In the genomic region with DNA sequence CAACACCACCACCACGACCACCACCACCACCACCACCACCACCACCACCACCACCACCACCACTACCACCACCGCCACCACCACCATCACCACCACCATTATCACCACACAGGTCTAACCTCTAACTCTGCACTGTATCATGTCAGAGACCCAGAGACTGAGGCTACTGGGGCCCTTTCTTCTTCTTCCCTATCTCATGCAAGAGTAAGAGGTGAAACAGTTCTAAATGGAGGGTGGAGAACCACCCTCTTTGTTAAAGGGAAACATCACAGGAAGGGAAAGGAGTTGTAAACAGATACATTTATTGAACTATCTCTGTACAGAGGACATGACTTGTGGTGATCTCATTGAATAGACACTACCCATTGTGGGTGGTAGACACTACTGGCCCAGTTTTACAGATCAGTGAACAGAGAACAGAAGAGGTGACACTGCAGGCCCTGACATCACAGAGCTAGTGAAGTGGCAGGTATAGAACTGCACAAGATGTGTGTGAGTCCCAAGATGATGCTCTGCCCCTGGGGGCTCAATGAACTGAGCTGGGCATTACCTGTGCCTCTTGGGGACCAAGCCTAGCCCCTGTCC, we compare ENCODE assay signal across 1 cellular context.
TF ChIP-seq lines count a peak whose summit lies in the region.

No MANE protein-coding gene starts in this region.

TF ChIP-seq in WTC11, 78 proteins besides CTCF, POLR2A, EP300 and RAD21 (continued from another document):
- TF ChIP-seq, protein P1, sequence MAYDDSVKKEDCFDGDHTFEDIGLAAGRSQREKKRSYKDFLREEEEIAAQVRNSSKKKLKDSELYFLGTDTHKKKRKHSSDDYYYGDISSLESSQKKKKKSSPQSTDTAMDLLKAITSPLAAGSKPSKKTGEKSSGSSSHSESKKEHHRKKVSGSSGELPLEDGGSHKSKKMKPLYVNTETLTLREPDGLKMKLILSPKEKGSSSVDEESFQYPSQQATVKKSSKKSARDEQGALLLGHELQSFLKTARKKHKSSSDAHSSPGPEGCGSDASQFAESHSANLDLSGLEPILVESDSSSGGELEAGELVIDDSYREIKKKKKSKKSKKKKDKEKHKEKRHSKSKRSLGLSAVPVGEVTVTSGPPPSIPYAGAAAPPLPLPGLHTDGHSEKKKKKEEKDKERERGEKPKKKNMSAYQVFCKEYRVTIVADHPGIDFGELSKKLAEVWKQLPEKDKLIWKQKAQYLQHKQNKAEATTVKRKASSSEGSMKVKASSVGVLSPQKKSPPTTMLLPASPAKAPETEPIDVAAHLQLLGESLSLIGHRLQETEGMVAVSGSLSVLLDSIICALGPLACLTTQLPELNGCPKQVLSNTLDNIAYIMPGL (CRISPR knock-in tag; IDR thresholded peaks at IDR 0.05): no peak
- no peak for TF ChIP-seq ETV6 (CRISPR knock-in tag; IDR thresholded peaks at IDR 0.05)
- no peak for TF ChIP-seq NR2C2 (CRISPR knock-in tag; IDR thresholded peaks at IDR 0.05)
- no peak for TF ChIP-seq KAT7 (CRISPR knock-in tag; IDR thresholded peaks at IDR 0.05; ENCODE audit: borderline replicate concordance)
- TF ChIP-seq TEAD4 (CRISPR knock-in tag; IDR thresholded peaks at IDR 0.05): no peak
- TF ChIP-seq, protein P2, sequence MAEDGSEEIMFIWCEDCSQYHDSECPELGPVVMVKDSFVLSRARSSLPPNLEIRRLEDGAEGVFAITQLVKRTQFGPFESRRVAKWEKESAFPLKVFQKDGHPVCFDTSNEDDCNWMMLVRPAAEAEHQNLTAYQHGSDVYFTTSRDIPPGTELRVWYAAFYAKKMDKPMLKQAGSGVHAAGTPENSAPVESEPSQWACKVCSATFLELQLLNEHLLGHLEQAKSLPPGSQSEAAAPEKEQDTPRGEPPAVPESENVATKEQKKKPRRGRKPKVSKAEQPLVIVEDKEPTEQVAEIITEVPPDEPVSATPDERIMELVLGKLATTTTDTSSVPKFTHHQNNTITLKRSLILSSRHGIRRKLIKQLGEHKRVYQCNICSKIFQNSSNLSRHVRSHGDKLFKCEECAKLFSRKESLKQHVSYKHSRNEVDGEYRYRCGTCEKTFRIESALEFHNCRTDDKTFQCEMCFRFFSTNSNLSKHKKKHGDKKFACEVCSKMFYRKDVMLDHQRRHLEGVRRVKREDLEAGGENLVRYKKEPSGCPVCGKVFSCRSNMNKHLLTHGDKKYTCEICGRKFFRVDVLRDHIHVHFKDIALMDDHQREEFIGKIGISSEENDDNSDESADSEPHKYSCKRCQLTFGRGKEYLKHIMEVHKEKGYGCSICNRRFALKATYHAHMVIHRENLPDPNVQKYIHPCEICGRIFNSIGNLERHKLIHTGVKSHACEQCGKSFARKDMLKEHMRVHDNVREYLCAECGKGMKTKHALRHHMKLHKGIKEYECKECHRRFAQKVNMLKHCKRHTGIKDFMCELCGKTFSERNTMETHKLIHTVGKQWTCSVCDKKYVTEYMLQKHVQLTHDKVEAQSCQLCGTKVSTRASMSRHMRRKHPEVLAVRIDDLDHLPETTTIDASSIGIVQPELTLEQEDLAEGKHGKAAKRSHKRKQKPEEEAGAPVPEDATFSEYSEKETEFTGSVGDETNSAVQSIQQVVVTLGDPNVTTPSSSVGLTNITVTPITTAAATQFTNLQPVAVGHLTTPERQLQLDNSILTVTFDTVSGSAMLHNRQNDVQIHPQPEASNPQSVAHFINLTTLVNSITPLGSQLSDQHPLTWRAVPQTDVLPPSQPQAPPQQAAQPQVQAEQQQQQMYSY (CRISPR knock-in tag; IDR thresholded peaks at IDR 0.05): no peak
- TF ChIP-seq, protein P3, sequence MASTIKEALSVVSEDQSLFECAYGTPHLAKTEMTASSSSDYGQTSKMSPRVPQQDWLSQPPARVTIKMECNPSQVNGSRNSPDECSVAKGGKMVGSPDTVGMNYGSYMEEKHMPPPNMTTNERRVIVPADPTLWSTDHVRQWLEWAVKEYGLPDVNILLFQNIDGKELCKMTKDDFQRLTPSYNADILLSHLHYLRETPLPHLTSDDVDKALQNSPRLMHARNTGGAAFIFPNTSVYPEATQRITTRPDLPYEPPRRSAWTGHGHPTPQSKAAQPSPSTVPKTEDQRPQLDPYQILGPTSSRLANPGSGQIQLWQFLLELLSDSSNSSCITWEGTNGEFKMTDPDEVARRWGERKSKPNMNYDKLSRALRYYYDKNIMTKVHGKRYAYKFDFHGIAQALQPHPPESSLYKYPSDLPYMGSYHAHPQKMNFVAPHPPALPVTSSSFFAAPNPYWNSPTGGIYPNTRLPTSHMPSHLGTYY (CRISPR knock-in tag; IDR thresholded peaks at IDR 0.05): no peak
